13 cellular contexts compared by ENCODE assay signal in genomic region chr15:35000511-35000910, GRCh38. TPM values are rescaled to one million over a fixed set of nuclear protein-coding genes. Genes with fewer than 3 reads are reported as not detected.
DNase-seq lines count a peak whose midpoint lies in the region; ATAC-seq and TF ChIP-seq lines count a peak whose summit lies in the region.
"Had no signal": no experiment of that assay in that cellular context is flagged by ENCODE, and none has a peak within 500 bp of the region (broad histone marks: within the 10 kb centered on the region; RNA-seq: fewer than 3 reads in every experiment).

No MANE protein-coding gene starts in this region.

- H3K27ac ChIP-seq in thyroid gland, result no peak overlapping the region
- H3K27ac ChIP-seq: dorsolateral prefrontal cortex, testis had no signal

- no peaks in the 10 kb centered on the region for H3K36me3 ChIP-seq in thyroid gland

- no peak overlapping the region for H3K4me3 ChIP-seq in thyroid gland (replicated peaks in 1 of 3)
- H3K4me3 ChIP-seq: dorsolateral prefrontal cortex, testis had no signal

- peaks cover 0 to 5% of the 10 kb centered on the region in 2 donors for H3K4me1 ChIP-seq in thyroid gland
- H3K4me1 ChIP-seq: testis had no signal

- 33 to 45% methylated on average over 1 of the region's 1 CpG for WGBS in thyroid gland, 2 donors

- ATAC-seq in HG03460 (IDR thresholded peaks at IDR 0.05; ENCODE audit: unreplicated experiment), result no peak

- no peak for TF ChIP-seq POLR2A in thyroid gland (IDR thresholded peaks at IDR 0.05)

- H3K27me3 ChIP-seq in thyroid gland, result no peaks in the 10 kb centered on the region
- H3K27me3 ChIP-seq: dorsolateral prefrontal cortex, testis had no signal

- intact Hi-C loops in thyroid gland (cut with DNase I), result no loop called here

- no peaks in the 10 kb centered on the region for H3K9me3 ChIP-seq in thyroid gland
- H3K9me3 ChIP-seq: testis had no signal

- no peak for TF ChIP-seq CTCF in thyroid gland (IDR thresholded peaks at IDR 0.05)

- DNase-seq in NCI-H2171 treated with DMSO at 0.1 percent for 48 hours (lab: John Stamatoyannopoulos, UW) (peak; percentile 51), NCI-H2171 (lab: John Stamatoyannopoulos, UW) (no peak), RPMI7951 (ENCODE audit: low read depth) (peak; percentile 85), fibroblast of peridontal ligament (ENCODE audit: extremely low read depth) (peak; percentile 74), thyroid gland (peak; percentile 37 to 60), SIG-M5 (lab: John Stamatoyannopoulos, UW) (no peak)
- no peak for DNase-seq in activated CD4-positive, CD25-positive, alpha-beta regulatory T cell treated with anti-CD3 and anti-CD28 coated beads, Interleukin-2, amount 50 U/mL, for 72 hours
- DNase-seq: ACHN; dorsolateral prefrontal cortex; NCI-H1092; stimulated activated CD4-positive, alpha-beta T cell treated with anti-CD3 and anti-CD28 coated beads, Interleukin-4, amount 100 ng/mL, for 4 hours; testis had no signal

RNA-seq across cellular contexts. Expression of gene ZNF770, which starts 12.4 kb away (rescaled TPM):
- 23.4 and 24.4 TPM in 2 replicates for total RNA-seq in RPMI7951 (2014; rRNA removed; shearing (Covaris generic))
- total RNA-seq in thyroid gland, result 10 to 100 TPM; 52.0 to 97.2 (median 74.4) TPM

RNA-seq across cellular contexts. Expression of gene AQR, which starts 31.0 kb away (rescaled TPM):
- 31.6 and 45.1 TPM in 2 replicates for total RNA-seq in RPMI7951 (2014; rRNA removed; shearing (Covaris generic))
- total RNA-seq in thyroid gland, result 10 to 100 TPM; 27.9 to 40.3 (median 37.8) TPM

Comparison
In these comparisons a context has a peak if more than half of its experiments do, and no peak if none do; other contexts are left out.
1. DNase-seq: peak in NCI-H2171 treated with DMSO at 0.1 percent for 48 hours (single experiment), RPMI7951 (single experiment), fibroblast of peridontal ligament (single experiment) and thyroid gland (2 of 2); none in NCI-H2171 (single experiment), activated CD4-positive, CD25-positive, alpha-beta regulatory T cell treated with anti-CD3 and anti-CD28 coated beads, Interleukin-2, amount 50 U/mL, for 72 hours (single experiment) and SIG-M5 (single experiment).